9 cellular contexts compared by ENCODE assay signal in genomic region chr20:25178563-25179438, GRCh38. TPM values are rescaled to one million over a fixed set of nuclear protein-coding genes. Genes with fewer than 3 reads are reported as not detected.
DNase-seq lines count a peak whose midpoint lies in the region; ATAC-seq lines count a peak whose summit lies in the region.
"Had no signal": no experiment of that assay in that cellular context is flagged by ENCODE, and none has a peak within 500 bp of the region (broad histone marks: within the 10 kb centered on the region; RNA-seq: fewer than 3 reads in every experiment).

No MANE protein-coding gene starts in this region.

- H3K4me1 Mint-ChIP-seq in activated T-cell treated with anti-CD3 and anti-CD28 coated beads, Interleukin-2, amount 50 U/mL, for 4 hours (ENCODE audit: low read depth) = no peaks in the 10 kb centered on the region
- H3K4me1 Mint-ChIP-seq in effector memory CD8-positive, alpha-beta T cell (ENCODE audit: low read depth in 2 of 2) = no peaks in the 10 kb centered on the region

- peaks cover 3% of the 10 kb centered on the region for H3K36me3 Mint-ChIP-seq in activated T-cell treated with anti-CD3 and anti-CD28 coated beads, Interleukin-2, amount 50 U/mL, for 4 hours (ENCODE audit: insufficient read depth)
- no peaks in the 10 kb centered on the region for H3K36me3 Mint-ChIP-seq in effector memory CD8-positive, alpha-beta T cell (ENCODE audit: insufficient read depth)

- H3K27ac Mint-ChIP-seq in effector memory CD8-positive, alpha-beta T cell = no peak overlapping the region
- H3K27ac Mint-ChIP-seq: stimulated activated naive CD8-positive, alpha-beta T cell treated with anti-CD3 and anti-CD28 coated beads, Interleukin-15, Interleukin-2, amounts not matched to agents 100 ng/mL and 50 ng/mL, for 24 hours had no signal

- peak; percentile 52 to 55 for ATAC-seq in activated T-cell treated with anti-CD3 and anti-CD28 coated beads, Interleukin-2, amount 50 U/mL, for 4 hours
- ATAC-seq in effector memory CD8-positive, alpha-beta T cell (replicated peaks) = peak; percentile 76
- no peak for ATAC-seq in HG02973 (IDR thresholded peaks at IDR 0.05; ENCODE audit: unreplicated experiment)
- no peak for ATAC-seq in GM21723 (IDR thresholded peaks at IDR 0.05; ENCODE audit: unreplicated experiment)

- H3K4me3 ChIP-seq in Jurkat, Clone E6-1 (ENCODE audit: low read length) = no peak overlapping the region

- no peak overlapping the region for H3K4me3 Mint-ChIP-seq in activated T-cell treated with anti-CD3 and anti-CD28 coated beads, Interleukin-2, amount 50 U/mL, for 4 hours
- H3K4me3 Mint-ChIP-seq in effector memory CD8-positive, alpha-beta T cell = no peak overlapping the region
- H3K4me3 Mint-ChIP-seq: stimulated activated naive CD8-positive, alpha-beta T cell treated with anti-CD3 and anti-CD28 coated beads, Interleukin-15, Interleukin-2, amounts not matched to agents 100 ng/mL and 50 ng/mL, for 24 hours had no signal

- peaks cover 4% of the 10 kb centered on the region for H3K9me3 Mint-ChIP-seq in activated T-cell treated with anti-CD3 and anti-CD28 coated beads, Interleukin-2, amount 50 U/mL, for 4 hours
- peaks cover 3 to 5% of the 10 kb centered on the region in 2 donors for H3K9me3 Mint-ChIP-seq in effector memory CD8-positive, alpha-beta T cell

- no peak for DNase-seq in activated T-cell treated with anti-CD3 and anti-CD28 coated beads, Interleukin-2, amount 50 U/mL, for 4 hours
- no peak for DNase-seq in activated T-cell treated with anti-CD3 and anti-CD28 coated beads, Interleukin-2, amount 50 U/mL, for 1 hour
- peak; percentile 49 for DNase-seq in Jurkat, Clone E6-1 (ENCODE audit: low read depth, low spot score)
- DNase-seq in RPMI8226 = peak; percentile 64
- DNase-seq in effector memory CD8-positive, alpha-beta T cell = peak; percentile 26 to 34 (median 34)
- peak; percentile 40 for DNase-seq in midbrain (lab: John Stamatoyannopoulos, UW)

- H3K27me3 Mint-ChIP-seq in activated T-cell treated with anti-CD3 and anti-CD28 coated beads, Interleukin-2, amount 50 U/mL, for 4 hours (ENCODE audit: low read depth) = peaks cover 15% of the 10 kb centered on the region
- H3K27me3 Mint-ChIP-seq in effector memory CD8-positive, alpha-beta T cell = peaks cover 14 to 19% of the 10 kb centered on the region in 2 donors

RNA-seq across cellular contexts. Expression of gene ENTPD6, which starts 16.7 kb away (rescaled TPM):
- 10 to 100 TPM; 43.4 to 51.2 (median 47.1) TPM for total RNA-seq in activated T-cell treated with anti-CD3 and anti-CD28 coated beads, Interleukin-2, amount 50 U/mL, for 4 hours
- polyA plus RNA-seq in Jurkat, Clone E6-1 (2012; ENCODE audit: insufficient read depth, insufficient read length) = 64.8 TPM

Comparison
In these comparisons a context has a peak if more than half of its experiments do, and no peak if none do; other contexts are left out.
1. ATAC-seq: peak in activated T-cell treated with anti-CD3 and anti-CD28 coated beads, Interleukin-2, amount 50 U/mL, for 4 hours (2 of 2) and effector memory CD8-positive, alpha-beta T cell (single experiment); none in HG02973 (single experiment) and GM21723 (single experiment).
2. DNase-seq: peak in Jurkat, Clone E6-1 (single experiment), RPMI8226 (single experiment), effector memory CD8-positive, alpha-beta T cell (3 of 3) and midbrain (single experiment); none in activated T-cell treated with anti-CD3 and anti-CD28 coated beads, Interleukin-2, amount 50 U/mL, for 4 hours (single experiment) and activated T-cell treated with anti-CD3 and anti-CD28 coated beads, Interleukin-2, amount 50 U/mL, for 1 hour (single experiment).